1 cellular context compared by ENCODE assay signal in genomic region chr12:121238604-121239334, GRCh38.
TF ChIP-seq lines count a peak whose summit lies in the region.

No MANE protein-coding gene starts in this region.

TF ChIP-seq in IMR-90, 13 proteins besides CTCF, POLR2A, EP300 and RAD21 (continued from another document):
- no peak for TF ChIP-seq ELK1 (IDR thresholded peaks at IDR 0.05; ENCODE audit: borderline replicate concordance, low read depth, low read length)
